Comparison of ENCODE assay signal across 9 cellular contexts in genomic region chr12:105880824-105881388, GRCh38.
"Had no signal": no experiment of that assay in that cellular context is flagged by ENCODE, and none has a peak within 500 bp of the region (broad histone marks: within the 10 kb centered on the region; RNA-seq: fewer than 3 reads in every experiment).

No MANE protein-coding gene starts in this region.

- H3K4me3 ChIP-seq: GM23248, HAP-1 had no signal

- H3K36me3 ChIP-seq: HAP-1 had no signal

- DNase-seq: GM23248, GOT3, H7, HFFc6, KG1 had no signal

- H3K4me1 ChIP-seq: HAP-1 had no signal

- H3K9ac ChIP-seq: GM23248 had no signal

- H3K27ac ChIP-seq: GM23248, HL-60 had no signal

- ATAC-seq: HCT116, HepG2 had no signal
